13 cellular contexts compared by ENCODE assay signal in genomic region chr4:26163425-26164362, GRCh38.
"Had no signal": no experiment of that assay in that cellular context is flagged by ENCODE, and none has a peak within 500 bp of the region (broad histone marks: within the 10 kb centered on the region; RNA-seq: fewer than 3 reads in every experiment).

No MANE protein-coding gene starts in this region.

- H3K27me3 Mint-ChIP-seq: memory B cell had no signal

- H3K4me3 ChIP-seq: left ventricle myocardium inferior, stomach, thyroid gland had no signal

- H3K9me3 Mint-ChIP-seq: memory B cell had no signal

- H3K27me3 ChIP-seq: breast epithelium, gastroesophageal sphincter, stomach, thyroid gland had no signal

- H3K36me3 Mint-ChIP-seq: memory B cell had no signal

- H3K36me3 ChIP-seq: breast epithelium, gastroesophageal sphincter, left ventricle myocardium inferior, stomach, thyroid gland had no signal

- DNase-seq: activated CD4-positive, CD25-positive, alpha-beta regulatory T cell treated with anti-CD3 and anti-CD28 coated beads, Interleukin-2, amount 50 U/mL, for 72 hours; activated effector memory CD4-positive, alpha-beta T cell treated with anti-CD3 and anti-CD28 coated beads, Interleukin-2, amount 50 U/mL, for 16 hours; activated naive CD8-positive, alpha-beta T cell treated with anti-CD3 and anti-CD28 coated beads, Interleukin-2, amount 10 ng/mL, durations not matched to agents 7 days and 5 days; aorta; kidney; left ventricle myocardium inferior; stimulated activated CD4-positive, alpha-beta T cell treated with anti-CD3 and anti-CD28 coated beads, Interleukin-4, amount 100 ng/mL, for 1 hour; stomach; thyroid gland had no signal

- H3K4me1 ChIP-seq: breast epithelium, gastroesophageal sphincter, left ventricle myocardium inferior, thyroid gland had no signal

- H3K27ac Mint-ChIP-seq: activated naive CD8-positive, alpha-beta T cell treated with anti-CD3 and anti-CD28 coated beads, Interleukin-2, amount 10 ng/mL, durations not matched to agents 7 days and 5 days; memory B cell had no signal

- H3K9me3 ChIP-seq: breast epithelium, gastroesophageal sphincter, left ventricle myocardium inferior, stomach, thyroid gland had no signal

- H3K27ac ChIP-seq: breast epithelium, gastroesophageal sphincter, left ventricle myocardium inferior, stomach, thyroid gland had no signal

- FAIRE-seq: kidney, urothelium cell line had no signal

- H3K4me3 Mint-ChIP-seq: activated naive CD8-positive, alpha-beta T cell treated with anti-CD3 and anti-CD28 coated beads, Interleukin-2, amount 10 ng/mL, durations not matched to agents 7 days and 5 days; memory B cell had no signal

- H3K4me1 Mint-ChIP-seq: memory B cell had no signal

- ATAC-seq: gastroesophageal sphincter had no signal
